Comparison of ENCODE assay signal across 22 cellular contexts in the genomic region with DNA sequence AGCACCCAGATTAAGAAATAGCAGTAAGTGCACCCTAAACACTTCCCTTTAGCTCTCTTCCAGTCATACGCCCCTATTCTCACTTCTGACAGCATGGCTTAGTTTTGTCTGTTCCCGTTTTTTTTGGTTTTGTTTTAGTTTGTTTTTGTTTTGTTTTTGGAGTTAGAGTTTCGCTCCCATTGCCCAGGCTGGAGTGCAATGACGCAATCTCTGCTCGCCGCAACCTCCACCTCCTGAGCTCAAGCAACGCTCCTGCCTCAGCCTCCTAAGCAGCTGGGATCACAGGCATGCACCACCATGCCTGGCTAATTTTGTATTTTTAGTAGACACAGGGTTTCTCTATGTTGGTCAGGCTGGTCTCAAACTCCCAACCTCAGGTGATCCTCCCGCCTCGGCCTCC.
DNase-seq lines count a peak whose midpoint lies in the region; ATAC-seq, FAIRE-seq and TF ChIP-seq lines count a peak whose summit lies in the region.
"Had no signal": no experiment of that assay in that cellular context is flagged by ENCODE, and none has a peak within 500 bp of the region (broad histone marks: within the 10 kb centered on the region; RNA-seq: fewer than 3 reads in every experiment).

No MANE protein-coding gene starts in this region.

- in situ Hi-C loops in HepG2 (cut with HindIII; ENCODE audit: extremely low pct_ligation_motif_present, low pct_unique_long_range_greater_than_20kb) (no loop called here), K562 (cut with MboI) (no loop called here)

- no peaks in the 10 kb centered on the region for H3K27me3 ChIP-seq in HepG2 (ENCODE audit: control insufficient read depth in 1 of 2, insufficient read depth in 2 of 2, low read length in 2 of 2)
- no peaks in the 10 kb centered on the region for H3K27me3 ChIP-seq in right lobe of liver
- no peaks in the 10 kb centered on the region for H3K27me3 ChIP-seq in K562 (ENCODE audit: control insufficient read depth in 2 of 2, insufficient read depth in 2 of 2, low read length in 2 of 2)
- H3K27me3 ChIP-seq: BLaER1 treated with 17β-estradiol and CSF1 and Interleukin-3, amounts not matched to agents 10 nM and 100 nM had no signal

- no peak for ATAC-seq in HepG2
- ATAC-seq in right lobe of liver: no peak
- no peak for ATAC-seq in K562
- ATAC-seq in GM19397 (IDR thresholded peaks at IDR 0.05; ENCODE audit: unreplicated experiment): no peak
- ATAC-seq: GM12878 had no signal

- H3K9ac ChIP-seq in HepG2 (ENCODE audit: insufficient read depth, low read depth, low read length) (no peak overlapping the region), K562 (ENCODE audit: insufficient read depth in 1 of 2, low read depth in 2 of 2, low read length in 2 of 2) (no peak overlapping the region)
- H3K9ac ChIP-seq: BLaER1 treated with 17β-estradiol and CSF1 and Interleukin-3, amounts not matched to agents 10 nM and 100 nM; GM23248 had no signal

- TF ChIP-seq EP300 in HepG2 (IDR thresholded peaks at IDR 0.05; ENCODE audit: low read depth in 2 of 2, low read length in 2 of 2) (no peak), HepG2 (CRISPR knock-in tag; IDR thresholded peaks at IDR 0.05; ENCODE audit: borderline replicate concordance) (no peak), K562 (IDR thresholded peaks at IDR 0.05; ENCODE audit: low read length) (no peak)

- H3K27ac ChIP-seq in HepG2 (ENCODE audit: extremely low read length, insufficient read depth, low read length) (no peak overlapping the region), right lobe of liver (no peak overlapping the region), K562 (ENCODE audit: extremely low read depth, low read depth, low read length) (no peak overlapping the region)
- H3K27ac ChIP-seq: GM23248, HL-60 had no signal

- no peak for TF ChIP-seq POLR2A in HepG2 (IDR thresholded peaks at IDR 0.05; ENCODE audit: insufficient read depth in 1 of 2, low read depth in 2 of 2, low read length in 2 of 2)
- TF ChIP-seq POLR2A in right lobe of liver (IDR thresholded peaks at IDR 0.05): no peak
- TF ChIP-seq POLR2A in K562 (conservative IDR thresholded peaks at IDR 0.05): no peak

- H3K4me3 ChIP-seq in HepG2 (replicated peaks in 1 of 3; ENCODE audit: insufficient read depth in 1 of 3, low read depth in 2 of 3, low read length in 3 of 3) (no peak overlapping the region), right lobe of liver (no peak overlapping the region), K562 (no peak overlapping the region)
- H3K4me3 ChIP-seq: BLaER1 treated with 17β-estradiol and CSF1 and Interleukin-3, amounts not matched to agents 10 nM and 100 nM; GM12878; GM23248 had no signal

- TF ChIP-seq CTCF in HepG2 (CRISPR knock-in tag; IDR thresholded peaks at IDR 0.05) (no peak), right lobe of liver (IDR thresholded peaks at IDR 0.05) (no peak), K562 (IDR thresholded peaks at IDR 0.05 in 2 of 3, conservative IDR thresholded peaks at IDR 0.05 in 1 of 3; ENCODE audit: insufficient read depth in 2 of 3, low read depth in 1 of 3, low read length in 3 of 3) (no peak)

- no peaks in the 10 kb centered on the region for H3K79me2 ChIP-seq in HepG2 (ENCODE audit: insufficient read depth, low read length)
- H3K79me2 ChIP-seq in K562 (ENCODE audit: control insufficient read depth, insufficient read depth, low read length): no peaks in the 10 kb centered on the region

- POLR2A ChIA-PET in HepG2 (lab: Yijun Ruan, JAX) (no interaction called here), K562 (lab: Yijun Ruan, JAX) (no interaction called here)

- H3K4me2 ChIP-seq in HepG2 (ENCODE audit: low read depth, low read length) (no peak overlapping the region), K562 (ENCODE audit: insufficient read depth, low read length) (no peak overlapping the region)

- intact Hi-C loops in HepG2 (cut with micrococcal nuclease; ENCODE audit: unreplicated experiment): no loop called here
- intact Hi-C loops in right lobe of liver (cut with DNase I): no loop called here
- intact Hi-C loops in K562 (cut with micrococcal nuclease): no loop called here

- H4K20me1 ChIP-seq in HepG2 (ENCODE audit: insufficient read depth, low read length) (no peaks in the 10 kb centered on the region), K562 (replicated peaks; ENCODE audit: control insufficient read depth, insufficient read depth, low read length) (no peaks in the 10 kb centered on the region)
- H4K20me1 ChIP-seq: BLaER1 treated with 17β-estradiol and CSF1 and Interleukin-3, amounts not matched to agents 10 nM and 100 nM had no signal

- H3K36me3 ChIP-seq in HepG2 (replicated peaks in 1 of 2; ENCODE audit: control insufficient read depth in 1 of 2, insufficient read depth in 2 of 2, low read length in 2 of 2) (no peaks in the 10 kb centered on the region), right lobe of liver (no peaks in the 10 kb centered on the region), K562 (ENCODE audit: control insufficient read depth, insufficient read depth, low read length) (no peaks in the 10 kb centered on the region)
- H3K36me3 ChIP-seq: BLaER1 treated with 17β-estradiol and CSF1 and Interleukin-3, amounts not matched to agents 10 nM and 100 nM had no signal

- H3K4me1 ChIP-seq in HepG2 (ENCODE audit: insufficient read depth, low read length) (no peaks in the 10 kb centered on the region), right lobe of liver (no peaks in the 10 kb centered on the region), K562 (replicated peaks in 1 of 2; ENCODE audit: control insufficient read depth in 2 of 2, insufficient read depth in 2 of 2, low read length in 2 of 2) (no peaks in the 10 kb centered on the region)

- DNase-seq in HepG2 (ENCODE audit: low spot score) (no peak), right lobe of liver (no peak), NOMO-1 (lab: John Stamatoyannopoulos, UW; ENCODE audit: unreplicated experiment in 2 of 2) (peak; percentile 4 to 19), K562 (ENCODE audit: extremely low read depth in 1 of 4, low spot score in 3 of 4) (no peak), LoVo (ENCODE audit: low spot score) (no peak)
- DNase-seq in activated CD4-positive, CD25-positive, alpha-beta regulatory T cell (lab: John Stamatoyannopoulos, UW): no peak
- DNase-seq: CD4-positive, CD25-positive, alpha-beta regulatory T cell; CD8-positive, alpha-beta memory T cell; COR-L47; DMS 273 treated with DMSO at 0.1 percent for 48 hours; DMS53; DND-41; EL; GM23248; HCEC 1CT; IMR-90 had no signal

- BruUV-seq in HepG2 (replicated peaks; lab: Mats Ljungman, UMichigan) (no TSS peak), K562 (replicated peaks; lab: Mats Ljungman, UMichigan) (no TSS peak)

- H3K9me1 ChIP-seq in K562 (ENCODE audit: control insufficient read depth, insufficient read depth, low read length): no peaks in the 10 kb centered on the region

- H2AFZ ChIP-seq in HepG2 (ENCODE audit: low read length) (no peak overlapping the region), K562 (ENCODE audit: low read depth, low read length) (no peak overlapping the region)
- H2AFZ ChIP-seq: GM23248 had no signal

- TF ChIP-seq RAD21 in HepG2 (CRISPR knock-in tag; IDR thresholded peaks at IDR 0.05): no peak
- no peak for TF ChIP-seq RAD21 in K562 (CRISPR knock-in tag; conservative IDR thresholded peaks at IDR 0.05 in 1 of 2, IDR thresholded peaks at IDR 0.05 in 1 of 2)

- CTCF ChIA-PET in HepG2 (lab: Yijun Ruan, JAX; ENCODE audit: low intra/inter-chr PET ratio, low total read pairs): no interaction called here
- CTCF ChIA-PET in K562 (lab: Yijun Ruan, JAX; ENCODE audit: low intra/inter-chr PET ratio): no interaction called here

- FAIRE-seq in HepG2 (lab: Jason Lieb, UNC) (no peak), K562 (lab: Jason Lieb, UNC) (no peak)
- FAIRE-seq: GM12878, GM19239, H54 had no signal

- WGBS in HepG2 (ENCODE audit: low lambda C conversion rate): 46% methylated on average over 9 of the region's 9 CpGs
- 75% methylated on average over 8 of the region's 9 CpGs for WGBS in right lobe of liver (ENCODE audit: insufficient coverage, low coverage, low lambda C conversion rate, missing lambda C conversion rate)
- 6% methylated on average over 9 of the region's 9 CpGs for WGBS in K562 (ENCODE audit: insufficient coverage, low coverage, missing lambda C conversion rate)

- no peaks in the 10 kb centered on the region for H3K9me3 ChIP-seq in HepG2 (ENCODE audit: low read length)
- H3K9me3 ChIP-seq in right lobe of liver: no peaks in the 10 kb centered on the region
- H3K9me3 ChIP-seq in K562 (replicated peaks; ENCODE audit: control insufficient read depth, insufficient read depth, low read depth, low read length): no peaks in the 10 kb centered on the region
- H3K9me3 ChIP-seq: BLaER1 treated with 17β-estradiol and CSF1 and Interleukin-3, amounts not matched to agents 10 nM and 100 nM had no signal

TF ChIP-seq in HepG2, 621 proteins besides CTCF, POLR2A, EP300 and RAD21:
- no peak for TF ChIP-seq CHD2 (IDR thresholded peaks at IDR 0.05; ENCODE audit: low read depth, low read length)
- TF ChIP-seq CEBPB (IDR thresholded peaks at IDR 0.05; ENCODE audit: borderline replicate concordance, low read depth, low read length): peak; percentile 40; the same call in 1 of the 2 replicates
- peak; percentile 51 for TF ChIP-seq ATF7 (IDR thresholded peaks at IDR 0.05)
- no peak for TF ChIP-seq ATF7 (CRISPR knock-in tag; IDR thresholded peaks at IDR 0.05)

TF ChIP-seq in K562, 482 proteins besides CTCF, POLR2A, EP300 and RAD21 (continues in another document):
- TF ChIP-seq, protein P1, sequence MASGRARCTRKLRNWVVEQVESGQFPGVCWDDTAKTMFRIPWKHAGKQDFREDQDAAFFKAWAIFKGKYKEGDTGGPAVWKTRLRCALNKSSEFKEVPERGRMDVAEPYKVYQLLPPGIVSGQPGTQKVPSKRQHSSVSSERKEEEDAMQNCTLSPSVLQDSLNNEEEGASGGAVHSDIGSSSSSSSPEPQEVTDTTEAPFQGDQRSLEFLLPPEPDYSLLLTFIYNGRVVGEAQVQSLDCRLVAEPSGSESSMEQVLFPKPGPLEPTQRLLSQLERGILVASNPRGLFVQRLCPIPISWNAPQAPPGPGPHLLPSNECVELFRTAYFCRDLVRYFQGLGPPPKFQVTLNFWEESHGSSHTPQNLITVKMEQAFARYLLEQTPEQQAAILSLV (tag; IDR thresholded peaks at IDR 0.05): 0 out of 2 replicates have a peak, but pooled peaks have one; percentile 17
- TF ChIP-seq ZNF3 (CRISPR knock-in tag; IDR thresholded peaks at IDR 0.05): no peak
- TF ChIP-seq CEBPB (tag; IDR thresholded peaks at IDR 0.05): peak; percentile 39; the same call in 1 of the 2 replicates
- TF ChIP-seq, protein P2, sequence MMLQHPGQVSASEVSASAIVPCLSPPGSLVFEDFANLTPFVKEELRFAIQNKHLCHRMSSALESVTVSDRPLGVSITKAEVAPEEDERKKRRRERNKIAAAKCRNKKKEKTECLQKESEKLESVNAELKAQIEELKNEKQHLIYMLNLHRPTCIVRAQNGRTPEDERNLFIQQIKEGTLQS (IDR thresholded peaks at IDR 0.05): peak; percentile 32; the same call in 1 of the 2 replicates
- TF ChIP-seq, protein P2 (CRISPR knock-in tag; conservative IDR thresholded peaks at IDR 0.05): no peak
- TF ChIP-seq CEBPG (CRISPR knock-in tag; IDR thresholded peaks at IDR 0.05): no peak
- TF ChIP-seq CEBPG (tag; conservative IDR thresholded peaks at IDR 0.05 in 1 of 2, IDR thresholded peaks at IDR 0.05 in 1 of 2): peak in 1 of 2 experiments; percentile 31; a peak in 1 of 4 replicates

Comparison
In these comparisons a context has a peak if more than half of its experiments do, and no peak if none do; other contexts are left out.
1. DNase-seq: peak in NOMO-1 (2 of 2); none in HepG2 (single experiment), right lobe of liver (0 of 3), K562 (0 of 4), LoVo (single experiment) and activated CD4-positive, CD25-positive, alpha-beta regulatory T cell (0 of 4).